10 cellular contexts compared by ENCODE assay signal in the genomic region with DNA sequence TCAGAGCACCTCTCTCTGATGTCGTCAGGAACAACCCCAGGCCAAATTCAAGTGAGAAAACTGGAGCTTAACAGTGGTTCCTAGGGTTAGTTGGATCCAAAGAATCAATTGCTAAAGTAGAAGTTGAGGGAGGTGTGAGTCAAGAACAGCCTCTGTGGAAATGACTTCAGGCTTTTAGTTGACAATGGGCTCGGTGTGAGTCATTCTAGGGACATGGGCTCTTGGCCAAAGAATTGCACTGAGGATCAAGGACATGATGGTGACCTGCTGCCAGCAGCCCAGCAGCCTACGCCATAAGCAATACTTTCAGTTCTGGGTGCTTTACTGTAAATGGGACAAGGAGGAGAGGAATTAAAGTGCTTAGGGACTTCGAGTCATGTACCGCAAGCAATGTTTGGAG. TPM values are rescaled to one million over a fixed set of nuclear protein-coding genes. Genes with fewer than 3 reads are reported as not detected.
A peak's percentile ranks its signal among the peaks of the same experiment; 100 is the strongest.
DNase-seq lines count a peak whose midpoint lies in the region; ATAC-seq and TF ChIP-seq lines count a peak whose summit lies in the region.
"Had no signal": no experiment of that assay in that cellular context is flagged by ENCODE, and none has a peak within 500 bp of the region (broad histone marks: within the 10 kb centered on the region; RNA-seq: fewer than 3 reads in every experiment).

No MANE protein-coding gene starts in this region.

- ATAC-seq in naive thymus-derived CD4-positive, alpha-beta T cell, result peak; percentile 69
- ATAC-seq in natural killer cell, result no peak

- BruUV-seq in PC-9 (replicated peaks; lab: Mats Ljungman, UMichigan), result no TSS peak

- H3K4me3 Mint-ChIP-seq in naive thymus-derived CD4-positive, alpha-beta T cell, result no peak overlapping the region
- H3K4me3 Mint-ChIP-seq in natural killer cell, result no peak overlapping the region
- H3K4me3 Mint-ChIP-seq: CD4-positive, CD25-positive, alpha-beta regulatory T cell had no signal

- H3K36me3 Mint-ChIP-seq in naive thymus-derived CD4-positive, alpha-beta T cell, result no peaks in the 10 kb centered on the region
- no peaks in the 10 kb centered on the region for H3K36me3 Mint-ChIP-seq in natural killer cell
- H3K36me3 Mint-ChIP-seq: CD4-positive, CD25-positive, alpha-beta regulatory T cell had no signal

- no peaks in the 10 kb centered on the region for H3K9me2 ChIP-seq in PC-9 (ENCODE audit: insufficient read depth)

- no peaks in the 10 kb centered on the region for H4K20me1 ChIP-seq in PC-9 (ENCODE audit: insufficient read depth)

- intact Hi-C loops in PC-9 (cut with micrococcal nuclease; ENCODE audit: unreplicated experiment) (loop anchor here (1.0 to 2.0 kb wide), 2 partner anchors 12 to 13 kb away; no protein-coding TSS in a partner anchor), natural killer cell (cut with micrococcal nuclease) (no loop called here)
- intact Hi-C loops in naive thymus-derived CD4-positive, alpha-beta T cell (cut with micrococcal nuclease), result no loop called here

- peaks cover 0 to 8% (median 0%) of the 10 kb centered on the region in 5 donors for H3K27me3 Mint-ChIP-seq in naive thymus-derived CD4-positive, alpha-beta T cell
- H3K27me3 Mint-ChIP-seq in natural killer cell (ENCODE audit: low read depth in 2 of 2), result no peaks in the 10 kb centered on the region

- TF ChIP-seq CTCF in PC-9 (conservative IDR thresholded peaks at IDR 0.05) (no peak), epithelial cell of proximal tubule (conservative IDR thresholded peaks at IDR 0.05; ENCODE audit: low read depth, low read length) (no peak), natural killer cell (IDR thresholded peaks at IDR 0.05) (no peak)

- H3K27ac Mint-ChIP-seq in naive thymus-derived CD4-positive, alpha-beta T cell, result no peak overlapping the region
- H3K27ac Mint-ChIP-seq in natural killer cell, result no peak overlapping the region
- H3K27ac Mint-ChIP-seq: CD4-positive, CD25-positive, alpha-beta regulatory T cell had no signal

- no peaks in the 10 kb centered on the region for H3K27me3 ChIP-seq in PC-9 (ENCODE audit: insufficient read depth, low read depth)
- no peaks in the 10 kb centered on the region for H3K27me3 ChIP-seq in naive thymus-derived CD4-positive, alpha-beta T cell (ENCODE audit: control insufficient read depth in 2 of 2, insufficient read depth in 2 of 2, low read length in 2 of 2)

- H3K36me3 ChIP-seq in PC-9 (ENCODE audit: low read depth), result no peaks in the 10 kb centered on the region
- no peaks in the 10 kb centered on the region for H3K36me3 ChIP-seq in naive thymus-derived CD4-positive, alpha-beta T cell (ENCODE audit: control insufficient read depth in 2 of 3, insufficient read depth in 3 of 3, low read length in 3 of 3)

- H3K9me3 ChIP-seq in PC-9 (ENCODE audit: insufficient read depth, low read depth), result no peaks in the 10 kb centered on the region
- H3K9me3 ChIP-seq in naive thymus-derived CD4-positive, alpha-beta T cell (ENCODE audit: control insufficient read depth in 2 of 3, low read length in 3 of 3), result no peaks in the 10 kb centered on the region

- in situ Hi-C loops in Caki2 (cut with HindIII; ENCODE audit: low pct_unique_long_range_greater_than_20kb, low sequenced_read_pairs), result no loop called here
- in situ Hi-C loops in ACHN (cut with HindIII; ENCODE audit: low pct_ligation_motif_present, low pct_unique_long_range_greater_than_20kb, low sequenced_read_pairs), result no loop called here

- no peaks in the 10 kb centered on the region for H3K79me2 ChIP-seq in PC-9 (ENCODE audit: low read depth)

- H2AFZ ChIP-seq in PC-9, result no peak overlapping the region

- peaks cover 0 to 1% (median 0%) of the 10 kb centered on the region in 11 donors for H3K9me3 Mint-ChIP-seq in naive thymus-derived CD4-positive, alpha-beta T cell
- no peaks in the 10 kb centered on the region for H3K9me3 Mint-ChIP-seq in natural killer cell
- H3K9me3 Mint-ChIP-seq: CD4-positive, CD25-positive, alpha-beta regulatory T cell had no signal

- DNase-seq in Caki2 (ENCODE audit: low read depth) (peak; percentile 71), PC-9 (peak; percentile 84 to 95), epithelial cell of proximal tubule (ENCODE audit: low read depth) (peak; percentile 32), natural killer cell (no peak), ACHN (no peak), HuH-7 (ENCODE audit: low spot score) (no peak)
- DNase-seq in naive thymus-derived CD4-positive, alpha-beta T cell, result no peak
- no peak for DNase-seq in effector CD8-positive, alpha-beta T cell (lab: John Stamatoyannopoulos, UW)
- DNase-seq: CD4-positive, CD25-positive, alpha-beta regulatory T cell; NCI-H526 had no signal

- peaks cover 26% of the 10 kb centered on the region for H3K4me1 ChIP-seq in PC-9 (replicated peaks; ENCODE audit: insufficient read depth)
- H3K4me1 ChIP-seq in naive thymus-derived CD4-positive, alpha-beta T cell (ENCODE audit: control insufficient read depth in 2 of 2, insufficient read depth in 2 of 2, low read length in 2 of 2), result no peaks in the 10 kb centered on the region

- CTCF ChIA-PET in PC-9 (lab: Charles Lee), result no interaction called here
- CTCF ChIA-PET in naive thymus-derived CD4-positive, alpha-beta T cell (lab: Charles Lee), result no interaction called here

- H3K4me1 Mint-ChIP-seq in naive thymus-derived CD4-positive, alpha-beta T cell, result peaks cover 0 to 4% (median 0%) of the 10 kb centered on the region in 7 donors
- H3K4me1 Mint-ChIP-seq in natural killer cell, result peaks cover 0 to 5% of the 10 kb centered on the region in 2 donors
- H3K4me1 Mint-ChIP-seq: CD4-positive, CD25-positive, alpha-beta regulatory T cell had no signal

- H3K4me3 ChIP-seq in PC-9 (no peak overlapping the region), epithelial cell of proximal tubule (ENCODE audit: low read depth, low read length) (no peak overlapping the region)
- H3K4me3 ChIP-seq in naive thymus-derived CD4-positive, alpha-beta T cell (ENCODE audit: low read length), result no peak overlapping the region

- peaks cover 19% of the 10 kb centered on the region; the same call in 1 of the 2 replicates for H3F3A ChIP-seq in PC-9 (ENCODE audit: insufficient read depth, low read depth)

- POLR2A ChIA-PET in PC-9 (lab: Charles Lee; ENCODE audit: unreplicated experiment), result interaction anchor here (0.7 kb wide), 1 partner anchor 24 kb away, joined by 4 read pairs; no protein-coding TSS in a partner anchor
- POLR2A ChIA-PET in naive thymus-derived CD4-positive, alpha-beta T cell (lab: Charles Lee), result no interaction called here

- H3K4me2 ChIP-seq in PC-9, result peak overlapping the region; percentile 53

- peak overlapping the region; percentile 67 for H3K27ac ChIP-seq in PC-9
- no peak overlapping the region for H3K27ac ChIP-seq in naive thymus-derived CD4-positive, alpha-beta T cell (ENCODE audit: low read depth, low read length)

RNA-seq across cellular contexts. Expression of a gene that starts 32.1 kb away (rescaled TPM):
- total RNA-seq in Caki2 (2014; rRNA removed; shearing (Covaris generic); ENCODE audit: low replicate concordance), result 24.6 and 38.6 TPM in 2 replicates
- 41.4 and 57.6 TPM in 2 replicates for total RNA-seq in PC-9 (2021)
- 33.3 and 48.3 TPM in 2 replicates for total RNA-seq in epithelial cell of proximal tubule
- total RNA-seq in naive thymus-derived CD4-positive, alpha-beta T cell, result 10 to 100 TPM; 17.0 to 35.7 (median 32.1) TPM
- 1 to 10 TPM; 8.8 to 9.6 TPM for polyA plus RNA-seq in naive thymus-derived CD4-positive, alpha-beta T cell
- total RNA-seq in natural killer cell, result 10 to 100 TPM; 43.8 to 54.5 (median 46.5) TPM

Comparison
In these comparisons a context has a peak if more than half of its experiments do, and no peak if none do; other contexts are left out.
1. DNase-seq: peak in Caki2 (single experiment), PC-9 (2 of 2) and epithelial cell of proximal tubule (single experiment); none in naive thymus-derived CD4-positive, alpha-beta T cell (0 of 9), natural killer cell (single experiment), effector CD8-positive, alpha-beta T cell (single experiment), ACHN (single experiment) and HuH-7 (single experiment).